In genomic region chr4:67746797-67747495, GRCh38 we compare ENCODE assay signal across 8 cellular contexts. TPM values are rescaled to one million over a fixed set of nuclear protein-coding genes. Genes with fewer than 3 reads are reported as not detected.
DNase-seq lines count a peak whose midpoint lies in the region; ATAC-seq, FAIRE-seq and TF ChIP-seq lines count a peak whose summit lies in the region.

No MANE protein-coding gene starts in this region.

- POLR2A ChIA-PET in CD8-positive, alpha-beta T cell (lab: Charles Lee), result interaction anchor here (1.1 to 2.2 kb wide), 2 partner anchors 18 to 46 kb away, joined by 3 to 7 read pairs; partner anchors contain the start of gene UBA6
- POLR2A ChIA-PET in HepG2 (lab: Yijun Ruan, JAX), result no interaction called here

- no peaks in the 10 kb centered on the region for H3K27me3 ChIP-seq in CD8-positive, alpha-beta T cell (ENCODE audit: insufficient read depth, low read length)
- no peaks in the 10 kb centered on the region for H3K27me3 ChIP-seq in ascending aorta
- H3K27me3 ChIP-seq in HepG2 (ENCODE audit: control insufficient read depth in 1 of 2, insufficient read depth in 2 of 2, low read length in 2 of 2), result no peaks in the 10 kb centered on the region

- H3K9ac ChIP-seq in HepG2 (ENCODE audit: insufficient read depth, low read depth, low read length), result no peak overlapping the region

- intact Hi-C loops in CD8-positive, alpha-beta T cell (cut with DNase I, micrococcal nuclease), result loop anchor here (1.0 to 2.0 kb wide), 3 partner anchors 46 to 200 kb away; partner anchors contain the start of gene UBA6 (in 1 of the 2)
- intact Hi-C loops in ascending aorta (cut with DNase I) (loop anchor here (5.0 kb wide), 1 partner anchor 45 kb away; the partner anchor contains the start of gene UBA6), HepG2 (cut with micrococcal nuclease; ENCODE audit: unreplicated experiment) (loop anchor here (1.0 kb wide), 1 partner anchor 428 kb away; no protein-coding TSS in a partner anchor)

- H3K4me1 Mint-ChIP-seq in CD8-positive, alpha-beta T cell (ENCODE audit: low read depth), result no peaks in the 10 kb centered on the region
- H3K4me1 Mint-ChIP-seq in T-helper 17 cell, result peaks cover 5% of the 10 kb centered on the region

- H3K36me3 ChIP-seq in CD8-positive, alpha-beta T cell (ENCODE audit: insufficient read depth, low read length), result no peaks in the 10 kb centered on the region
- H3K36me3 ChIP-seq in ascending aorta (no peaks in the 10 kb centered on the region), HepG2 (replicated peaks in 1 of 2; ENCODE audit: control insufficient read depth in 1 of 2, insufficient read depth in 2 of 2, low read length in 2 of 2) (no peaks in the 10 kb centered on the region)

- H3K4me2 ChIP-seq in HepG2 (ENCODE audit: low read depth, low read length), result no peak overlapping the region

- no peak for DNase-seq in CD8-positive, alpha-beta T cell
- DNase-seq in LNCaP clone FGC (ENCODE audit: low read depth) (peak; percentile 8), ascending aorta (ENCODE audit: low spot score in 2 of 2) (no peak), HepG2 (ENCODE audit: low spot score) (peak; percentile 7), T-helper 17 cell (no peak), GOT3 (lab: John Stamatoyannopoulos, UW) (no peak)

- H3K27me3 Mint-ChIP-seq in CD8-positive, alpha-beta T cell (ENCODE audit: low read depth), result no peaks in the 10 kb centered on the region
- no peaks in the 10 kb centered on the region for H3K27me3 Mint-ChIP-seq in T-helper 17 cell

- no peaks in the 10 kb centered on the region for H3K4me1 ChIP-seq in CD8-positive, alpha-beta T cell (ENCODE audit: insufficient read depth, low read length)
- H3K4me1 ChIP-seq in ascending aorta (peaks cover 0 to 3% of the 10 kb centered on the region in 2 donors), HepG2 (ENCODE audit: insufficient read depth, low read length) (no peaks in the 10 kb centered on the region)

- no peak for ATAC-seq in CD8-positive, alpha-beta T cell
- peak; percentile 71 for ATAC-seq in GM18511 (IDR thresholded peaks at IDR 0.05; ENCODE audit: unreplicated experiment)
- no peak for ATAC-seq in HepG2
- ATAC-seq in T-helper 17 cell, result no peak
- no peak for ATAC-seq in HG03460 (IDR thresholded peaks at IDR 0.05; ENCODE audit: unreplicated experiment)

- TF ChIP-seq POLR2A in HepG2 (IDR thresholded peaks at IDR 0.05; ENCODE audit: insufficient read depth in 1 of 2, low read depth in 2 of 2, low read length in 2 of 2), result no peak

- no peak overlapping the region for H3K4me3 Mint-ChIP-seq in CD8-positive, alpha-beta T cell
- H3K4me3 Mint-ChIP-seq in T-helper 17 cell, result no peak overlapping the region

- peak; percentile 87 for TF ChIP-seq CTCF in CD8-positive, alpha-beta T cell (IDR thresholded peaks at IDR 0.05)
- TF ChIP-seq CTCF in LNCaP clone FGC (IDR thresholded peaks at IDR 0.05; ENCODE audit: control insufficient read depth, extremely low read depth, insufficient read depth), result peak; percentile 34; the same call in 1 of the 2 replicates
- peak; percentile 10 to 69 (median 65) for TF ChIP-seq CTCF in ascending aorta (IDR thresholded peaks at IDR 0.05)
- TF ChIP-seq CTCF in HepG2 (CRISPR knock-in tag; IDR thresholded peaks at IDR 0.05), result peak; percentile 33

- no peak overlapping the region for H2AFZ ChIP-seq in HepG2 (ENCODE audit: low read length)

- 66% methylated on average over 5 of the region's 5 CpGs for WGBS in HepG2 (ENCODE audit: low lambda C conversion rate)

- H3K27ac Mint-ChIP-seq in CD8-positive, alpha-beta T cell, result no peak overlapping the region
- no peak overlapping the region for H3K27ac Mint-ChIP-seq in T-helper 17 cell

- TF ChIP-seq EP300 in HepG2 (IDR thresholded peaks at IDR 0.05; ENCODE audit: low read depth in 2 of 2, low read length in 2 of 2), result no peak
- TF ChIP-seq EP300 in HepG2 (CRISPR knock-in tag; IDR thresholded peaks at IDR 0.05; ENCODE audit: borderline replicate concordance), result no peak

- no peaks in the 10 kb centered on the region for H3K9me3 ChIP-seq in CD8-positive, alpha-beta T cell (ENCODE audit: low read length)
- no peaks in the 10 kb centered on the region for H3K9me3 ChIP-seq in ascending aorta
- no peaks in the 10 kb centered on the region for H3K9me3 ChIP-seq in HepG2 (ENCODE audit: low read length)
- no peaks in the 10 kb centered on the region for H3K9me3 ChIP-seq in T-helper 17 cell (ENCODE audit: control insufficient read depth, low read length, poor library complexity, severe bottlenecking)

- in situ Hi-C loops in HepG2 (cut with HindIII; ENCODE audit: extremely low pct_ligation_motif_present, low pct_unique_long_range_greater_than_20kb), result no loop called here

- no peaks in the 10 kb centered on the region for H3K9me3 Mint-ChIP-seq in CD8-positive, alpha-beta T cell

- H3K36me3 Mint-ChIP-seq in CD8-positive, alpha-beta T cell, result no peaks in the 10 kb centered on the region
- no peaks in the 10 kb centered on the region for H3K36me3 Mint-ChIP-seq in T-helper 17 cell (ENCODE audit: low read depth)

- CTCF ChIA-PET in CD8-positive, alpha-beta T cell (lab: Charles Lee), result interaction anchor here (0.6 to 2.4 kb wide), 20 partner anchors 8 to 629 kb away, joined by 3 to 11 read pairs (median 4); partner anchors contain the start of gene UBA6
- CTCF ChIA-PET in HepG2 (lab: Yijun Ruan, JAX; ENCODE audit: low intra/inter-chr PET ratio, low total read pairs), result no interaction called here

- FAIRE-seq in HepG2 (lab: Jason Lieb, UNC), result no peak

- no peaks in the 10 kb centered on the region for H3K79me2 ChIP-seq in HepG2 (ENCODE audit: insufficient read depth, low read length)

- no peak overlapping the region for H3K4me3 ChIP-seq in CD8-positive, alpha-beta T cell (ENCODE audit: low read depth, low read length)
- H3K4me3 ChIP-seq in LNCaP clone FGC (ENCODE audit: low read depth, low read length) (no peak overlapping the region), ascending aorta (peak overlapping the region in 1 of 2 donors; percentile 20), HepG2 (replicated peaks in 1 of 3; ENCODE audit: insufficient read depth in 1 of 3, low read depth in 2 of 3, low read length in 3 of 3) (no peak overlapping the region)

- TF ChIP-seq RAD21 in HepG2 (CRISPR knock-in tag; IDR thresholded peaks at IDR 0.05), result no peak

- BruUV-seq in HepG2 (replicated peaks; lab: Mats Ljungman, UMichigan), result no TSS peak

- no peak overlapping the region for H3K27ac ChIP-seq in CD8-positive, alpha-beta T cell (ENCODE audit: low read depth, low read length)
- H3K27ac ChIP-seq in ascending aorta (peak overlapping the region; percentile 43 to 73), HepG2 (ENCODE audit: extremely low read length, insufficient read depth, low read length) (no peak overlapping the region)

- H4K20me1 ChIP-seq in HepG2 (ENCODE audit: insufficient read depth, low read length), result no peaks in the 10 kb centered on the region

RNA-seq across cellular contexts. Expression of gene GNRHR, which starts 7.2 kb away (rescaled TPM):
- total RNA-seq in CD8-positive, alpha-beta T cell, result not detected
- total RNA-seq in ascending aorta (not detected), HepG2 (2016; rRNA removed; fragmentation: Illumina TruSeq; extraction: Trizol) (not detected in 2 replicates), T-helper 17 cell (not detected)
- not detected in 2 replicates for total RNA-seq in HepG2 (2016; cell fraction: cytosol; rRNA removed; fragmentation: Illumina TruSeq; extraction: Trizol; ENCODE audit: low read depth)
- total RNA-seq in HepG2 (2016; cell fraction: insoluble cytoplasmic fraction; rRNA removed; fragmentation: Illumina TruSeq; extraction: Trizol), result not detected in 2 replicates
- total RNA-seq in HepG2 (2016; cell fraction: membrane; rRNA removed; fragmentation: Illumina TruSeq; extraction: Trizol), result not detected in 2 replicates
- total RNA-seq in HepG2 (2016; cell fraction: nucleus; rRNA removed; fragmentation: Illumina TruSeq; extraction: Trizol), result not detected in 2 replicates
- polyA plus RNA-seq in HepG2 (2011; rRNA removed), result not detected in 2 replicates
- polyA plus RNA-seq in HepG2 (2011; cell fraction: cytosol; rRNA removed), result not detected in 2 replicates
- polyA plus RNA-seq in HepG2 (2011; cell fraction: nucleus; rRNA removed), result not detected in 2 replicates
- polyA plus RNA-seq in HepG2 (2012), result 0.09 and 0.19 TPM in 2 replicates
- not detected in 2 replicates for polyA plus RNA-seq in HepG2 (2016; cell fraction: cytosol; fragmentation: Illumina TruSeq; extraction: Trizol; ENCODE audit: low read depth)
- polyA plus RNA-seq in HepG2 (2016; cell fraction: insoluble cytoplasmic fraction; fragmentation: Illumina TruSeq; extraction: Trizol; ENCODE audit: low read depth), result not detected in 2 replicates
- not detected in 2 replicates for polyA plus RNA-seq in HepG2 (2016; cell fraction: membrane; fragmentation: Illumina TruSeq; extraction: Trizol; ENCODE audit: low read depth)
- polyA plus RNA-seq in HepG2 (2016; cell fraction: nucleus; fragmentation: Illumina TruSeq; extraction: Trizol; ENCODE audit: insufficient read depth, low read depth), result not detected in 2 replicates
- polyA minus RNA-seq in HepG2 (2011; rRNA and poly(A)+ RNA removed; ENCODE audit: low replicate concordance), result not detected in 2 replicates
- not detected in 2 replicates for polyA minus RNA-seq in HepG2 (2011; cell fraction: cytosol; rRNA and poly(A)+ RNA removed)
- not detected in 2 replicates for polyA minus RNA-seq in HepG2 (2011; cell fraction: nucleus; rRNA and poly(A)+ RNA removed)

RNA-seq across cellular contexts. Expression of gene UBA6, which starts 46.0 kb away (rescaled TPM):
- total RNA-seq in CD8-positive, alpha-beta T cell, result 10 to 100 TPM; 35.9 to 44.7 TPM
- total RNA-seq in ascending aorta (5.1 TPM), HepG2 (2016; rRNA removed; fragmentation: Illumina TruSeq; extraction: Trizol) (75.4 and 153 TPM in 2 replicates), T-helper 17 cell (10 to 100 TPM; 43.7 to 54.8 TPM)
- total RNA-seq in HepG2 (2016; cell fraction: cytosol; rRNA removed; fragmentation: Illumina TruSeq; extraction: Trizol; ENCODE audit: low read depth), result 4.5 TPM in 2 replicates
- 73.9 and 131 TPM in 2 replicates for total RNA-seq in HepG2 (2016; cell fraction: insoluble cytoplasmic fraction; rRNA removed; fragmentation: Illumina TruSeq; extraction: Trizol)
- total RNA-seq in HepG2 (2016; cell fraction: membrane; rRNA removed; fragmentation: Illumina TruSeq; extraction: Trizol), result 12.0 and 16.0 TPM in 2 replicates
- 65.0 and 67.0 TPM in 2 replicates for total RNA-seq in HepG2 (2016; cell fraction: nucleus; rRNA removed; fragmentation: Illumina TruSeq; extraction: Trizol)
- polyA plus RNA-seq in HepG2 (2011; rRNA removed), result 25.6 and 33.3 TPM in 2 replicates
- 21.1 and 24.7 TPM in 2 replicates for polyA plus RNA-seq in HepG2 (2011; cell fraction: cytosol; rRNA removed)
- polyA plus RNA-seq in HepG2 (2011; cell fraction: nucleus; rRNA removed), result 53.3 and 61.9 TPM in 2 replicates
- polyA plus RNA-seq in HepG2 (2012), result 21.2 and 31.8 TPM in 2 replicates
- 0.36 and 0.42 TPM in 2 replicates for polyA plus RNA-seq in HepG2 (2016; cell fraction: cytosol; fragmentation: Illumina TruSeq; extraction: Trizol; ENCODE audit: low read depth)
- polyA plus RNA-seq in HepG2 (2016; cell fraction: insoluble cytoplasmic fraction; fragmentation: Illumina TruSeq; extraction: Trizol; ENCODE audit: low read depth), result 30.7 and 31.3 TPM in 2 replicates
- 1.7 and 1.8 TPM in 2 replicates for polyA plus RNA-seq in HepG2 (2016; cell fraction: membrane; fragmentation: Illumina TruSeq; extraction: Trizol; ENCODE audit: low read depth)
- 40.8 and 51.8 TPM in 2 replicates for polyA plus RNA-seq in HepG2 (2016; cell fraction: nucleus; fragmentation: Illumina TruSeq; extraction: Trizol; ENCODE audit: insufficient read depth, low read depth)
- polyA minus RNA-seq in HepG2 (2011; rRNA and poly(A)+ RNA removed; ENCODE audit: low replicate concordance), result 23.8 and 28.1 TPM in 2 replicates
- polyA minus RNA-seq in HepG2 (2011; cell fraction: cytosol; rRNA and poly(A)+ RNA removed), result 87.0 and 107 TPM in 2 replicates
- polyA minus RNA-seq in HepG2 (2011; cell fraction: nucleus; rRNA and poly(A)+ RNA removed), result 150 and 178 TPM in 2 replicates

Comparison
In these comparisons a context has a peak if more than half of its experiments do, and no peak if none do; other contexts are left out.
1. DNase-seq: peak in LNCaP clone FGC (single experiment) and HepG2 (single experiment); none in CD8-positive, alpha-beta T cell (0 of 7), ascending aorta (0 of 2), T-helper 17 cell (0 of 3) and GOT3 (single experiment).
2. H3K27ac ChIP-seq: peak in ascending aorta (2 of 2); none in CD8-positive, alpha-beta T cell (single experiment) and HepG2 (single experiment).
3. CTCF ChIP-seq: peak in every context shown above with its lines; median percentile 87 in CD8-positive, alpha-beta T cell; 65 in ascending aorta; 34 in LNCaP clone FGC; 33 in HepG2.